8 cellular contexts compared by ENCODE assay signal in genomic region chr1:113388621-113389355, GRCh38. TPM values are rescaled to one million over a fixed set of nuclear protein-coding genes. Genes with fewer than 3 reads are reported as not detected.
DNase-seq lines count a peak whose midpoint lies in the region; ATAC-seq and TF ChIP-seq lines count a peak whose summit lies in the region.

No MANE protein-coding gene starts in this region.

- no peaks in the 10 kb centered on the region for H3K27me3 ChIP-seq in SJCRH30

- H3K27me3 Mint-ChIP-seq in activated naive CD4-positive, alpha-beta T cell treated with anti-CD3 and anti-CD28 coated beads, Interleukin-2, amount 50 U/mL, for 24 hours: peaks cover 1% of the 10 kb centered on the region
- H3K27me3 Mint-ChIP-seq in endothelial cell (ENCODE audit: unreplicated experiment) (peaks cover 7% of the 10 kb centered on the region), osteocyte (ENCODE audit: unreplicated experiment) (no peaks in the 10 kb centered on the region)

- peaks cover 29% of the 10 kb centered on the region for H3K4me1 Mint-ChIP-seq in activated naive CD4-positive, alpha-beta T cell treated with anti-CD3 and anti-CD28 coated beads, Interleukin-2, amount 50 U/mL, for 24 hours
- peaks cover 23% of the 10 kb centered on the region for H3K4me1 Mint-ChIP-seq in endothelial cell (ENCODE audit: unreplicated experiment)
- H3K4me1 Mint-ChIP-seq in osteocyte (ENCODE audit: unreplicated experiment): peaks cover 30% of the 10 kb centered on the region

- H3K9me3 Mint-ChIP-seq in activated naive CD4-positive, alpha-beta T cell treated with anti-CD3 and anti-CD28 coated beads, Interleukin-2, amount 50 U/mL, for 24 hours: peaks cover 4% of the 10 kb centered on the region
- H3K9me3 Mint-ChIP-seq in endothelial cell (ENCODE audit: unreplicated experiment) (no peaks in the 10 kb centered on the region), osteocyte (ENCODE audit: unreplicated experiment) (peaks cover 4% of the 10 kb centered on the region)

- H3K9me3 ChIP-seq in SJCRH30 (replicated peaks): no peaks in the 10 kb centered on the region

- H3K4me1 ChIP-seq in SJCRH30: peaks cover 9% of the 10 kb centered on the region; the same call in 1 of the 2 replicates

- no peak overlapping the region for H3K27ac Mint-ChIP-seq in activated naive CD4-positive, alpha-beta T cell treated with anti-CD3 and anti-CD28 coated beads, Interleukin-2, amount 50 U/mL, for 24 hours
- no peak overlapping the region for H3K27ac Mint-ChIP-seq in endothelial cell (ENCODE audit: unreplicated experiment)
- H3K27ac Mint-ChIP-seq in osteocyte (ENCODE audit: unreplicated experiment): peak overlapping the region; percentile 81

- H3K4me3 Mint-ChIP-seq in activated naive CD4-positive, alpha-beta T cell treated with anti-CD3 and anti-CD28 coated beads, Interleukin-2, amount 50 U/mL, for 24 hours: peak overlapping the region; percentile 92
- H3K4me3 Mint-ChIP-seq in endothelial cell (ENCODE audit: unreplicated experiment) (peak overlapping the region; percentile 89), osteocyte (ENCODE audit: unreplicated experiment) (peak overlapping the region; percentile 86)

- TF ChIP-seq CTCF in endothelial cell (IDR thresholded peaks at IDR 0.05; ENCODE audit: unreplicated experiment) (no peak), osteocyte (IDR thresholded peaks at IDR 0.05) (no peak)

- H3K27ac ChIP-seq in SJCRH30: no peak overlapping the region

- H3K36me3 Mint-ChIP-seq in activated naive CD4-positive, alpha-beta T cell treated with anti-CD3 and anti-CD28 coated beads, Interleukin-2, amount 50 U/mL, for 24 hours: no peaks in the 10 kb centered on the region
- H3K36me3 Mint-ChIP-seq in endothelial cell (ENCODE audit: low read depth, unreplicated experiment): no peaks in the 10 kb centered on the region
- H3K36me3 Mint-ChIP-seq in osteocyte (ENCODE audit: unreplicated experiment): no peaks in the 10 kb centered on the region

- no peak for ATAC-seq in HG03469 (IDR thresholded peaks at IDR 0.05; ENCODE audit: unreplicated experiment)

- no peaks in the 10 kb centered on the region for H3K36me3 ChIP-seq in SJCRH30

- peak overlapping the region; percentile 91 for H3K4me3 ChIP-seq in SJCRH30

- DNase-seq in activated naive CD4-positive, alpha-beta T cell treated with Interleukin-2 at 50 U/mL for 16 hours: no peak
- DNase-seq in SJCRH30: peak; percentile 64 to 74
- no peak for DNase-seq in endothelial cell (ENCODE audit: low spot score)
- no peak for DNase-seq in osteocyte (ENCODE audit: extremely low spot score, unreplicated experiment)
- DNase-seq in cortex of kidney (lab: John Stamatoyannopoulos, UW): no peak
- DNase-seq in superior temporal gyrus (ENCODE audit: extremely low spot score): no peak

RNA-seq across cellular contexts. Expression of gene MAGI3, which starts 1.5 kb away (rescaled TPM):
- 8.7 and 9.7 TPM in 2 replicates for total RNA-seq in SJCRH30 (2014; rRNA removed; shearing (Covaris generic))
- total RNA-seq in endothelial cell (ENCODE audit: unreplicated experiment) (18.9 TPM), osteocyte (7.0 and 8.9 TPM in 2 replicates)

Comparison
In these comparisons a context has a peak if more than half of its experiments do, and no peak if none do; other contexts are left out.
1. DNase-seq: peak in SJCRH30 (2 of 2); none in activated naive CD4-positive, alpha-beta T cell treated with Interleukin-2 at 50 U/mL for 16 hours (single experiment), endothelial cell (single experiment), osteocyte (single experiment), cortex of kidney (single experiment) and superior temporal gyrus (single experiment).
2. Peak in every context shown above with its lines, with median percentiles within 50 percentile points of each other: H3K4me3 Mint-ChIP-seq.